7 cellular contexts compared by ENCODE assay signal in the genomic region with DNA sequence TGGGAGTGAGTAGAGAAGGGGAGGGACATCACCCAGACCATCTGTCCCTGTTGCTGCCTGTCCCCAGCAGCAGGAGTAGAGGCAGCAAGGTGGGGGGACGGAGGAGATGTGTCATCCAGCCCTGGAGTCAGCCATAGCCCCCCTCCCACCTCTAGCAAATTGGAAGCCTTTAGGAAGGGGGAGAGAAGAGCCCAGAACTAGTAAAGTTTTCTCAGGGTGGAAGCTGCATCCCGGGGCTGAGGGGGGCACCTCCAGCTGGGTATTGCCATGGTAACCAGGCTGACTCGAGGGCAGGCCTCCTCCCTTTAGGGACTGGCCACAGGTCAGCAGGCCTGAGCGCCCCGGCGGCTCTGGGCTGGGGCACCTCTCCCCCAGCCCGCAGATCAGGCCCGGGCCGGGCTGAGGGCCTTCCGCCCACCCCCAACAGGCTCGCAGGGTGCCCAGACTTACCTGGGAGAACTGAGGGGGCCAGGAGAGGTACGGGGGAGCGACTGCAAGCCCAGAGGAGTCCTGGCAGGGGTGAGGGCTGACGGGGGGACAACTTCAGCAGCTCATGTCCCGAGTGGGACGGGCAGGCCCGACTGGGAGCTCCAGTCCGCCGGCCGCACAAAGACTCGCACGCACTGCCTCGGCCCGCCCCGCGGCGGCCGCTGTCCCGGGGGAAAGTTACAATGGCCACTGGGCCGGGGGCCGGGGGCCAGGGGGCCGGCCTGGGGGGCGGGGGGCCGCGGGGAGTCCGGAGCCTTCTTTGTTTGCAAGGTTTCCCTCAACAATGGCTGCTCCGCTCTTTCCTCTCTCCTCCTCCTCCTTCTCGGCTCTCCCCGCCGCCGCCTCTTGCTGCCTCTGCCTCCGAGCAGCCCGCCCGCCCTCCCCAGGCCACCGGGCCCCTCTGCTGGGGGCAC. TPM values are rescaled to one million over a fixed set of nuclear protein-coding genes. Genes with fewer than 3 reads are reported as not detected.
DNase-seq lines count a peak whose midpoint lies in the region; ATAC-seq and TF ChIP-seq lines count a peak whose summit lies in the region.

No MANE protein-coding gene starts in this region.

- H3K9me3 ChIP-seq in Peyer's patch, result no peaks in the 10 kb centered on the region
- no peaks in the 10 kb centered on the region for H3K9me3 ChIP-seq in effector memory CD4-positive, alpha-beta T cell (ENCODE audit: control insufficient read depth, low read length)
- no peaks in the 10 kb centered on the region for H3K9me3 ChIP-seq in mucosa of rectum (ENCODE audit: control insufficient read depth in 2 of 2, low read length in 2 of 2)

- H3K9ac ChIP-seq in mucosa of rectum (ENCODE audit: low read depth in 1 of 2, low read length in 2 of 2), result peak overlapping the region; percentile 65 to 68

- H3K27ac ChIP-seq in Peyer's patch (peak overlapping the region; percentile 79 to 98 (median 88)), mucosa of rectum (ENCODE audit: low read depth in 2 of 2, low read length in 2 of 2) (peak overlapping the region in 1 of 2 donors; percentile 32)
- peak overlapping the region; percentile 74 for H3K27ac ChIP-seq in effector memory CD4-positive, alpha-beta T cell (ENCODE audit: insufficient read depth, low read length, poor library complexity, severe bottlenecking)

- TF ChIP-seq POLR2A in Peyer's patch (IDR thresholded peaks at IDR 0.05), result no peak

- ATAC-seq in HG02571 (IDR thresholded peaks at IDR 0.05; ENCODE audit: unreplicated experiment) (peak; percentile 16), HG03565 (IDR thresholded peaks at IDR 0.05; ENCODE audit: unreplicated experiment) (no peak)

- H3K36me3 ChIP-seq in Peyer's patch (peaks cover 0 to 26% (median 0%) of the 10 kb centered on the region in 3 donors), mucosa of rectum (ENCODE audit: control insufficient read depth in 2 of 2, insufficient read depth in 2 of 2, low read length in 2 of 2) (peaks cover 20 to 22% of the 10 kb centered on the region in 2 donors)
- peaks cover 21% of the 10 kb centered on the region for H3K36me3 ChIP-seq in effector memory CD4-positive, alpha-beta T cell (ENCODE audit: control insufficient read depth, insufficient read depth, low read length)

- H3K4me1 ChIP-seq in Peyer's patch (peaks cover 0 to 70% (median 40%) of the 10 kb centered on the region in 4 donors), mucosa of rectum (ENCODE audit: control insufficient read depth in 2 of 2, insufficient read depth in 2 of 2, low read length in 2 of 2) (peaks cover 52 to 57% of the 10 kb centered on the region in 2 donors)
- peaks cover 54% of the 10 kb centered on the region for H3K4me1 ChIP-seq in effector memory CD4-positive, alpha-beta T cell (ENCODE audit: control insufficient read depth, insufficient read depth, low read length, poor library complexity, severe bottlenecking)

- no peak for TF ChIP-seq CTCF in Peyer's patch (IDR thresholded peaks at IDR 0.05)

- DNase-seq in Peyer's patch, result peak in 2 of 3 donors; percentile 50 to 65
- DNase-seq in effector memory CD4-positive, alpha-beta T cell, result no peak
- DNase-seq in GM19240 (ENCODE audit: insufficient read length, low spot score), result no peak

- H3K27me3 ChIP-seq in Peyer's patch (no peaks in the 10 kb centered on the region), mucosa of rectum (ENCODE audit: control insufficient read depth in 2 of 2, insufficient read depth in 2 of 2, low read length in 2 of 2) (no peaks in the 10 kb centered on the region)
- no peaks in the 10 kb centered on the region for H3K27me3 ChIP-seq in effector memory CD4-positive, alpha-beta T cell (replicated peaks; ENCODE audit: control insufficient read depth, insufficient read depth, low read length, poor library complexity, severe bottlenecking)

- H3K4me3 ChIP-seq in GM08714 (ENCODE audit: low read length) (peak overlapping the region; percentile 64), Peyer's patch (peak overlapping the region; percentile 54 to 87 (median 76)), mucosa of rectum (ENCODE audit: low read length in 2 of 2) (peak overlapping the region; percentile 70 to 81)
- peak overlapping the region; percentile 58 for H3K4me3 ChIP-seq in effector memory CD4-positive, alpha-beta T cell (ENCODE audit: insufficient read depth, low read depth, low read length, poor library complexity, severe bottlenecking)

RNA-seq across cellular contexts. Expression of gene LDB1, which starts 6.0 kb away (rescaled TPM):
- total RNA-seq in Peyer's patch, result 10 to 100 TPM; 19.6 to 67.7 (median 42.1) TPM

RNA-seq across cellular contexts. Expression of gene PPRC1, which starts 18.6 kb away (rescaled TPM):
- total RNA-seq in Peyer's patch, result 10 to 100 TPM in 3 of 4 donors, 1 to 10 TPM in 1; 8.6 to 71.0 (median 24.0) TPM

RNA-seq across cellular contexts. Expression of gene NOLC1, which starts 38.0 kb away (rescaled TPM):
- 100 to 1,000 TPM in 1 of 4 donors, 10 to 100 TPM in 3; 19.0 to 149 (median 34.2) TPM for total RNA-seq in Peyer's patch

RNA-seq across cellular contexts. Expression of gene HPS6, which starts 49.1 kb away (rescaled TPM):
- total RNA-seq in Peyer's patch, result 10 to 100 TPM; 19.8 to 33.4 (median 24.8) TPM

RNA-seq across cellular contexts. Expression of gene ARMH3, which starts 58.2 kb away (rescaled TPM):
- 10 to 100 TPM; 15.8 to 29.2 (median 23.0) TPM for total RNA-seq in Peyer's patch

Comparison
In these comparisons a context has a peak if more than half of its experiments do, and no peak if none do; other contexts are left out.
1. DNase-seq: peak in Peyer's patch (2 of 3); none in effector memory CD4-positive, alpha-beta T cell (0 of 3) and GM19240 (single experiment).
2. Peak in every context shown above with its lines, with median percentiles within 50 percentile points of each other: H3K4me3 ChIP-seq.